32 cellular contexts compared by ENCODE assay signal in genomic region chr1:110195196-110195595, GRCh38. TPM values are rescaled to one million over a fixed set of nuclear protein-coding genes. Genes with fewer than 3 reads are reported as not detected.
"Had no signal": no experiment of that assay in that cellular context is flagged by ENCODE, and none has a peak within 500 bp of the region (broad histone marks: within the 10 kb centered on the region; RNA-seq: fewer than 3 reads in every experiment).

No MANE protein-coding gene starts in this region.

- H3K27ac Mint-ChIP-seq: naive thymus-derived CD4-positive, alpha-beta T cell; naive thymus-derived CD8-positive, alpha-beta T cell; natural killer cell; natural killer cell treated with Interleukin-12 subunit alpha and Interleukin-12 subunit beta and Interleukin-15 and Interleukin-18, amount 100 ng/mL, for 72 hours; nephron; nephron progenitor cell; neural progenitor cell; progenitor cell of endocrine pancreas had no signal

- FAIRE-seq: pancreas, small intestine had no signal

- H2AFZ ChIP-seq: neural progenitor cell, parathyroid adenoma had no signal

- H3K27ac ChIP-seq: neural progenitor cell, neutrophil, ovary, pancreas, parathyroid adenoma, prostate gland, psoas muscle, right atrium auricular region, right lobe of liver, sigmoid colon, skin epidermis, spleen had no signal

- H3K4me2 ChIP-seq: neural progenitor cell, smooth muscle cell had no signal

- H3K4me1 Mint-ChIP-seq: nephron, nephron progenitor cell had no signal

- H3K9me3 ChIP-seq: neutrophil, ovary, pancreas, prostate gland, psoas muscle, right atrium auricular region, right lobe of liver, sigmoid colon, spleen had no signal

- DNase-seq: naive B cell; naive thymus-derived CD4-positive, alpha-beta T cell; naive thymus-derived CD8-positive, alpha-beta T cell; natural killer cell; nephron progenitor cell; nucleus accumbens; occipital lobe; ovary; psoas muscle; retina; right cardiac atrium; right lobe of liver; sigmoid colon; small intestine; spleen; stimulated activated CD4-positive, alpha-beta T cell treated with anti-CD3 and anti-CD28 coated beads, Interleukin-12 subunit alpha, Interleukin-12 subunit beta, amount 100 ng/mL, for 4 hours; stimulated activated CD4-positive, alpha-beta T cell treated with anti-CD3 and anti-CD28 coated beads, Interleukin-15, amount 100 ng/mL, for 24 hours; stimulated activated CD4-positive, alpha-beta T cell treated with anti-CD3 and anti-CD28 coated beads, Interleukin-1b, Interleukin-23, amount 100 ng/mL, for 48 hours; stimulated activated CD4-positive, alpha-beta T cell treated with anti-CD3 and anti-CD28 coated beads, Interleukin-2, amount 100 ng/mL, for 24 hours had no signal

- H3K9ac ChIP-seq: neural progenitor cell, parathyroid adenoma had no signal

- H3K4me1 ChIP-seq: neural progenitor cell, pancreas, parathyroid adenoma, prostate gland, psoas muscle, right atrium auricular region, spleen had no signal

- ATAC-seq: naive thymus-derived CD4-positive, alpha-beta T cell; naive thymus-derived CD8-positive, alpha-beta T cell; natural killer cell; natural killer cell treated with Interleukin-12 subunit alpha and Interleukin-12 subunit beta and Interleukin-15 and Interleukin-18, amount 100 ng/mL, for 72 hours; pancreas; psoas muscle; right cardiac atrium; right lobe of liver; sciatic nerve had no signal

- H3K27me3 Mint-ChIP-seq: naive thymus-derived CD4-positive, alpha-beta T cell; naive thymus-derived CD8-positive, alpha-beta T cell; natural killer cell treated with Interleukin-12 subunit alpha and Interleukin-12 subunit beta and Interleukin-15 and Interleukin-18, amount 100 ng/mL, for 72 hours had no signal

- H3K27me3 ChIP-seq: neural progenitor cell, ovary, pancreas, right atrium auricular region, right lobe of liver, sigmoid colon, spleen had no signal

- H3K9me3 Mint-ChIP-seq: naive B cell; naive thymus-derived CD4-positive, alpha-beta T cell; naive thymus-derived CD8-positive, alpha-beta T cell; natural killer cell; natural killer cell treated with Interleukin-12 subunit alpha and Interleukin-12 subunit beta and Interleukin-15 and Interleukin-18, amount 100 ng/mL, for 72 hours; nephron; nephron progenitor cell; neural progenitor cell had no signal

- H3K36me3 Mint-ChIP-seq: naive B cell; naive thymus-derived CD4-positive, alpha-beta T cell; naive thymus-derived CD8-positive, alpha-beta T cell; natural killer cell; natural killer cell treated with Interleukin-12 subunit alpha and Interleukin-12 subunit beta and Interleukin-15 and Interleukin-18, amount 100 ng/mL, for 72 hours; neural progenitor cell had no signal

- H3K79me2 ChIP-seq: parathyroid adenoma had no signal

- H3K4me3 Mint-ChIP-seq: naive B cell; naive thymus-derived CD4-positive, alpha-beta T cell; naive thymus-derived CD8-positive, alpha-beta T cell; natural killer cell; natural killer cell treated with Interleukin-12 subunit alpha and Interleukin-12 subunit beta and Interleukin-15 and Interleukin-18, amount 100 ng/mL, for 72 hours; nephron; nephron progenitor cell; neural progenitor cell had no signal

- H3K36me3 ChIP-seq: neural progenitor cell, neutrophil, ovary, pancreas, prostate gland, right atrium auricular region, right lobe of liver, sigmoid colon, spleen had no signal

- H3K4me3 ChIP-seq: neural progenitor cell, ovary, pancreas, prostate gland, psoas muscle, right atrium auricular region, right lobe of liver, sigmoid colon, skin epidermis, smooth muscle cell, spleen had no signal

RNA-seq across cellular contexts. Expression of gene SLC6A17, which starts 44.9 kb away (rescaled TPM):
- total RNA-seq: naive thymus-derived CD4-positive, alpha-beta T cell; naive thymus-derived CD8-positive, alpha-beta T cell; natural killer cell; natural killer cell treated with Interleukin-12 subunit alpha and Interleukin-12 subunit beta and Interleukin-15 and Interleukin-18, amount 100 ng/mL, for 72 hours; progenitor cell of endocrine pancreas; pulmonary artery endothelial cell; right atrium auricular region; right lobe of liver; sciatic nerve; spleen had no signal
- polyA plus RNA-seq: naive thymus-derived CD4-positive, alpha-beta T cell; naive thymus-derived CD8-positive, alpha-beta T cell had no signal
